1 cellular context compared by ENCODE assay signal in genomic region chr7:129924602-129925001, GRCh38.
TF ChIP-seq lines count a peak whose summit lies in the region.

No MANE protein-coding gene starts in this region.

TF ChIP-seq in SK-N-SH, 30 proteins besides CTCF, POLR2A, EP300 and RAD21 (continued from another document):
- TF ChIP-seq REST (IDR thresholded peaks at IDR 0.05; ENCODE audit: low read depth, low read length) (no peak), GATA2 (CRISPR knock-in tag; IDR thresholded peaks at IDR 0.05) (no peak), YY1 (IDR thresholded peaks at IDR 0.05; ENCODE audit: low read depth) (no peak), NRF1 (IDR thresholded peaks at IDR 0.05; ENCODE audit: low read depth, low read length) (no peak), JUND (IDR thresholded peaks at IDR 0.05) (no peak), CHD2 (IDR thresholded peaks at IDR 0.05; ENCODE audit: low read length, partially characterized antibody) (no peak), USF2 (IDR thresholded peaks at IDR 0.05; ENCODE audit: borderline replicate concordance, low read depth, low read length) (no peak)
- TF ChIP-seq, protein P1, sequence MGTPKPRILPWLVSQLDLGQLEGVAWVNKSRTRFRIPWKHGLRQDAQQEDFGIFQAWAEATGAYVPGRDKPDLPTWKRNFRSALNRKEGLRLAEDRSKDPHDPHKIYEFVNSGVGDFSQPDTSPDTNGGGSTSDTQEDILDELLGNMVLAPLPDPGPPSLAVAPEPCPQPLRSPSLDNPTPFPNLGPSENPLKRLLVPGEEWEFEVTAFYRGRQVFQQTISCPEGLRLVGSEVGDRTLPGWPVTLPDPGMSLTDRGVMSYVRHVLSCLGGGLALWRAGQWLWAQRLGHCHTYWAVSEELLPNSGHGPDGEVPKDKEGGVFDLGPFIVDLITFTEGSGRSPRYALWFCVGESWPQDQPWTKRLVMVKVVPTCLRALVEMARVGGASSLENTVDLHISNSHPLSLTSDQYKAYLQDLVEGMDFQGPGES (IDR thresholded peaks at IDR 0.05; ENCODE audit: low read depth, low read length), result no peak
- TF ChIP-seq, protein P2, sequence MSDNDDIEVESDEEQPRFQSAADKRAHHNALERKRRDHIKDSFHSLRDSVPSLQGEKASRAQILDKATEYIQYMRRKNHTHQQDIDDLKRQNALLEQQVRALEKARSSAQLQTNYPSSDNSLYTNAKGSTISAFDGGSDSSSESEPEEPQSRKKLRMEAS (IDR thresholded peaks at IDR 0.05; ENCODE audit: low read depth), result no peak
- TF ChIP-seq, protein P3, sequence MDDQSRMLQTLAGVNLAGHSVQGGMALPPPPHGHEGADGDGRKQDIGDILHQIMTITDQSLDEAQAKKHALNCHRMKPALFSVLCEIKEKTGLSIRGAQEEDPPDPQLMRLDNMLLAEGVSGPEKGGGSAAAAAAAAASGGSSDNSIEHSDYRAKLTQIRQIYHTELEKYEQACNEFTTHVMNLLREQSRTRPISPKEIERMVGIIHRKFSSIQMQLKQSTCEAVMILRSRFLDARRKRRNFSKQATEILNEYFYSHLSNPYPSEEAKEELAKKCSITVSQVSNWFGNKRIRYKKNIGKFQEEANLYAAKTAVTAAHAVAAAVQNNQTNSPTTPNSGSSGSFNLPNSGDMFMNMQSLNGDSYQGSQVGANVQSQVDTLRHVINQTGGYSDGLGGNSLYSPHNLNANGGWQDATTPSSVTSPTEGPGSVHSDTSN (IDR thresholded peaks at IDR 0.05), result no peak
